ENCODE assay signal across 11 cellular contexts in genomic region chr14:51862839-51863235, GRCh38. TPM values are rescaled to one million over a fixed set of nuclear protein-coding genes. Genes with fewer than 3 reads are reported as not detected.
DNase-seq lines count a peak whose midpoint lies in the region; ATAC-seq, FAIRE-seq and TF ChIP-seq lines count a peak whose summit lies in the region.
"Had no signal": no experiment of that assay in that cellular context is flagged by ENCODE, and none has a peak within 500 bp of the region (broad histone marks: within the 10 kb centered on the region; RNA-seq: fewer than 3 reads in every experiment).

No MANE protein-coding gene starts in this region.

- H3K4me2 ChIP-seq in mammary epithelial cell (ENCODE audit: insufficient read depth, low read depth, low read length) = no peak overlapping the region

- H3K27ac ChIP-seq in breast epithelium = no peak overlapping the region
- H3K27ac ChIP-seq in mammary epithelial cell (ENCODE audit: insufficient read depth, low read depth, low read length) = no peak overlapping the region
- H3K27ac ChIP-seq in iPS-20b (ENCODE audit: low read length) = no peak overlapping the region
- H3K27ac ChIP-seq in transverse colon = peak overlapping the region; percentile 66 to 82 (median 75)
- peak overlapping the region in 1 of 2 donors; percentile 36 for H3K27ac ChIP-seq in small intestine (ENCODE audit: low read depth in 1 of 2, low read length in 1 of 2)
- H3K27ac ChIP-seq: right lobe of liver, WERI-Rb-1 had no signal

- H3K79me2 ChIP-seq in mammary epithelial cell (ENCODE audit: insufficient read depth, low read length) = no peaks in the 10 kb centered on the region

- H3K36me3 ChIP-seq in breast epithelium (no peaks in the 10 kb centered on the region), mammary epithelial cell (ENCODE audit: insufficient read depth, low read length) (no peaks in the 10 kb centered on the region), iPS-20b (ENCODE audit: insufficient read depth, low read depth, low read length) (no peaks in the 10 kb centered on the region), transverse colon (no peaks in the 10 kb centered on the region), small intestine (ENCODE audit: control insufficient read depth in 2 of 2, insufficient read depth in 2 of 2, low read length in 2 of 2) (no peaks in the 10 kb centered on the region)
- H3K36me3 ChIP-seq: right lobe of liver, WERI-Rb-1 had no signal

- no peak for TF ChIP-seq POLR2A in breast epithelium (IDR thresholded peaks at IDR 0.05)
- no peak for TF ChIP-seq POLR2A in transverse colon (IDR thresholded peaks at IDR 0.05)

- H3K9ac ChIP-seq in mammary epithelial cell (ENCODE audit: insufficient read depth, low read length) (no peak overlapping the region), iPS-20b (ENCODE audit: low read depth, low read length) (no peak overlapping the region)

- in situ Hi-C loops in mammary epithelial cell (cut with MboI; ENCODE audit: low sequenced_read_pairs in 2 of 2) = no loop called here
- in situ Hi-C loops in transverse colon (cut with MboI; ENCODE audit: low pct_ligation_motif_present in 1 of 4, low pct_unique_long_range_greater_than_20kb in 1 of 4, low sequenced_read_pairs in 3 of 4) = no loop called here

- no peaks in the 10 kb centered on the region for H3K4me1 ChIP-seq in breast epithelium
- peaks cover 13% of the 10 kb centered on the region for H3K4me1 ChIP-seq in mammary epithelial cell (ENCODE audit: insufficient read depth, low read length)
- peaks cover 19% of the 10 kb centered on the region for H3K4me1 ChIP-seq in iPS-20b (ENCODE audit: insufficient read depth, low read length)
- peaks cover 0 to 34% (median 11%) of the 10 kb centered on the region in 4 donors for H3K4me1 ChIP-seq in transverse colon
- peaks cover 0 to 4% of the 10 kb centered on the region in 2 donors for H3K4me1 ChIP-seq in small intestine (ENCODE audit: control insufficient read depth in 2 of 2, insufficient read depth in 1 of 2, low read depth in 1 of 2, low read length in 1 of 2)

- no peaks in the 10 kb centered on the region for H3K9me3 ChIP-seq in breast epithelium
- H3K9me3 ChIP-seq in mammary epithelial cell (replicated peaks; ENCODE audit: insufficient read depth, low read length) = no peaks in the 10 kb centered on the region
- no peaks in the 10 kb centered on the region for H3K9me3 ChIP-seq in iPS-20b (ENCODE audit: insufficient read depth, low read depth, low read length)
- H3K9me3 ChIP-seq in transverse colon = no peaks in the 10 kb centered on the region
- no peaks in the 10 kb centered on the region for H3K9me3 ChIP-seq in small intestine (ENCODE audit: control insufficient read depth, low read depth)
- H3K9me3 ChIP-seq: right lobe of liver had no signal

- no peak for FAIRE-seq in small intestine (lab: Jason Lieb, UNC)

- H2AFZ ChIP-seq in mammary epithelial cell (ENCODE audit: low read depth, low read length) = no peak overlapping the region

- dilution Hi-C loops in mammary epithelial cell (cut with HindIII; ENCODE audit: low sequenced_read_pairs) = no loop called here

- DNase-seq in breast epithelium (ENCODE audit: low spot score in 2 of 2) (no peak), mammary epithelial cell (no peak), transverse colon (no peak), small intestine (no peak), GM03348 (ENCODE audit: low spot score) (no peak)
- DNase-seq: NCI-H774, right lobe of liver, WERI-Rb-1 had no signal

- TF ChIP-seq CTCF in breast epithelium (IDR thresholded peaks at IDR 0.05) (no peak), mammary epithelial cell (conservative IDR thresholded peaks at IDR 0.05 in 1 of 2, IDR thresholded peaks at IDR 0.05 in 1 of 2; ENCODE audit: extremely low read depth in 1 of 2, insufficient read depth in 1 of 2, low read depth in 1 of 2, low read length in 2 of 2) (no peak), WI38 (IDR thresholded peaks at IDR 0.05; ENCODE audit: low read depth, low read length) (no peak), transverse colon (IDR thresholded peaks at IDR 0.05) (no peak)

- intact Hi-C loops in breast epithelium (cut with DNase I; ENCODE audit: low total_unique reads) = no loop called here
- intact Hi-C loops in mammary epithelial cell (cut with micrococcal nuclease) = no loop called here
- intact Hi-C loops in transverse colon (cut with DNase I; ENCODE audit: low total_unique reads) = no loop called here

- WGBS in mammary epithelial cell (ENCODE audit: low coverage, missing lambda C conversion rate) = 100% methylated on average over 1 of the region's 1 CpG
- WGBS in transverse colon (ENCODE audit: low coverage in 1 of 2), 2 donors = 80 to 86% methylated on average over 1 of the region's 1 CpG
- WGBS in small intestine, 3 donors = 61 to 79% (median 76%) methylated on average over 1 of the region's 1 CpG

- H4K20me1 ChIP-seq in mammary epithelial cell (ENCODE audit: insufficient read depth, low read length) = no peaks in the 10 kb centered on the region

- TF ChIP-seq EP300 in transverse colon (IDR thresholded peaks at IDR 0.05; ENCODE audit: low read depth) = no peak

- H3K4me3 ChIP-seq in breast epithelium = peak overlapping the region in 2 of 3 donors; percentile 50
- no peak overlapping the region for H3K4me3 ChIP-seq in mammary epithelial cell (replicated peaks in 1 of 3; ENCODE audit: insufficient read depth in 1 of 3, low read depth in 2 of 3, low read length in 3 of 3)
- H3K4me3 ChIP-seq in WI38 (ENCODE audit: low read depth, low read length) = peak overlapping the region; percentile 73
- H3K4me3 ChIP-seq in iPS-20b (ENCODE audit: low read length) = peak overlapping the region; percentile 75; the same call in 1 of the 2 replicates
- peak overlapping the region in 3 of 4 donors; percentile 8 to 59 (median 43) for H3K4me3 ChIP-seq in transverse colon
- peak overlapping the region in 1 of 2 donors; percentile 15 for H3K4me3 ChIP-seq in small intestine (ENCODE audit: low read depth in 1 of 2, low read length in 2 of 2)
- H3K4me3 ChIP-seq: right lobe of liver had no signal

- ATAC-seq in HG02798 (IDR thresholded peaks at IDR 0.05; ENCODE audit: poor library complexity, unreplicated experiment) = no peak
- ATAC-seq: right lobe of liver had no signal

- H3K27me3 ChIP-seq in breast epithelium (no peaks in the 10 kb centered on the region), mammary epithelial cell (ENCODE audit: insufficient read depth, low read length) (no peaks in the 10 kb centered on the region), iPS-20b (ENCODE audit: insufficient read depth, low read length) (peaks cover 31% of the 10 kb centered on the region), transverse colon (no peaks in the 10 kb centered on the region), small intestine (ENCODE audit: control insufficient read depth in 2 of 2, insufficient read depth in 2 of 2, low read length in 2 of 2) (no peaks in the 10 kb centered on the region)
- H3K27me3 ChIP-seq: right lobe of liver had no signal

- no TSS peak for BruUV-seq in mammary epithelial cell (replicated peaks; lab: Mats Ljungman, UMichigan)

- CTCF ChIA-PET in mammary epithelial cell (lab: Charles Lee; ENCODE audit: low non-redundant PET) = no interaction called here

RNA-seq across cellular contexts. Expression of gene GNG2, which starts 2.4 kb away (rescaled TPM):
- total RNA-seq in breast epithelium (100 to 1,000 TPM in 1 of 3 donors, 10 to 100 TPM in 2; 12.1 to 106 (median 15.1) TPM), mammary epithelial cell (1 to 10 TPM; 2.7 to 6.8 TPM), transverse colon (10 to 100 TPM in 3 of 4 donors, 1 to 10 TPM in 1; 7.5 to 32.8 (median 14.2) TPM)
- polyA plus RNA-seq in mammary epithelial cell (1.0 TPM), small intestine (10 to 100 TPM in 2 of 3 donors, 1 to 10 TPM in 1; 2.9 to 13.5 (median 11.2) TPM)
- polyA minus RNA-seq in mammary epithelial cell = not detected

Comparison
In these comparisons a context has a peak if more than half of its experiments do, and no peak if none do; other contexts are left out.
1. H3K4me3 ChIP-seq: peak in breast epithelium (2 of 3), WI38 (single experiment), iPS-20b (single experiment) and transverse colon (3 of 4); none in mammary epithelial cell (0 of 3).
2. H3K27ac ChIP-seq: peak in transverse colon (4 of 4); none in breast epithelium (0 of 2), mammary epithelial cell (single experiment) and iPS-20b (single experiment).